ENCODE assay signal across 16 cellular contexts in the genomic region with DNA sequence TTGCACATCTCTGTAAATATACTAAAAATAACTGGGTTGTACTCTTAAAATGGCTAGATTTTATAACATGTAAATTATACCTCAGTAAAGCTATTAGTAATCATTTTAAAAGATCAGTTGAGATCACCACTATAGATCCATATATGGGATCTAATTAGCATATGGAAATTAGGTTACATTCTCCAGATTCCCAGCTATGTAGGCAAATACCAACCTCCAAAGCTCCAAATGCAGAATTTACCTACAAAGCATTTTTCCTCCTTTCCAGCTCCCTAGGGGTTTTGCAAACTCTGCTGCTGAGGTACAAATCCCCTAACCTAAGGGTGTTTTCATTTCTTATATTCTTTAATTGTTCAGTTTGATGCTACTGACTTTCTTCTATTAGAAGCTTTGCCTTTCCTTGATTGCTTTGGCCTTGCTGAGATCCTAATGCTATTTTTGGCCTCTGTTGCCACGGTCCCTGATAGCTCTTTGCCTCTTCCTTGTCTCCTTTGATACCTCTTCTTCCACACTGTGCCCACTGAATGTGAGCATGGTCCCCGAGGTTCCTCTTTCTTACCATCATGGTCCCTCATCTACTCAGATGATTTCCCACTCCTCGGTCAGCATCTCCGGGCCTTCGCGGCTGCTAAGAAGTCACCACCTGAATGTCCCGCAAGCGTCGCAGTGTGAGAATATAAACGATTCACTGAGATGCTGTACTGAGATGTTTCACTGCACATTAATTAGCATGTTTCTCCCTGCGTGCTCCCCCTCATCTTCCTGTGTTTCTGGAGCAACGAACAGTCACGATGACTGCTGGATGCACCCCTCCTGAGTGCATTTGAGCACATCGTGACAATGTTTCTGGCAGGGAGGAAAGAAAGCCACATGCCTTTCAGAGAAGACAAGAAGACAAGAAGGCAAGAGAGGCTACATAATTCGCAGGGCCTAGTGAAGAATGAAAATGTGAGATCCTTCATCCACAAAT.
"Had no signal": no experiment of that assay in that cellular context is flagged by ENCODE, and none has a peak within 500 bp of the region (broad histone marks: within the 10 kb centered on the region; RNA-seq: fewer than 3 reads in every experiment).

No MANE protein-coding gene starts in this region.

- H3K9ac ChIP-seq: neural progenitor cell had no signal

- H3K4me2 ChIP-seq: neural progenitor cell had no signal

- H3K4me3 Mint-ChIP-seq: activated naive CD4-positive, alpha-beta T cell treated with anti-CD3 and anti-CD28 coated beads, Interleukin-2, amount 10 ng/mL, durations not matched to agents 7 days and 5 days; central memory CD8-positive, alpha-beta T cell; neural progenitor cell had no signal

- H3K4me1 ChIP-seq: neural progenitor cell, pancreas, thyroid gland had no signal

- H3K36me3 ChIP-seq: neural progenitor cell, pancreas, thyroid gland, vagina had no signal

- DNase-seq: activated CD4-positive, alpha-beta T cell treated with anti-CD3 and anti-CD28 coated beads for 48 hours; activated CD8-positive, alpha-beta memory T cell treated with anti-CD3 and anti-CD28 coated beads for 24 hours; activated naive CD4-positive, alpha-beta T cell treated with anti-CD3 and anti-CD28 coated beads, Interleukin-2, amount 10 ng/mL, durations not matched to agents 7 days and 5 days; effector memory CD4-positive, alpha-beta T cell; kidney; midbrain; pancreas; stimulated activated CD4-positive, alpha-beta T cell treated with anti-CD3 and anti-CD28 coated beads, Interleukin-15, amount 100 ng/mL, for 24 hours; stimulated activated CD4-positive, alpha-beta T cell treated with anti-CD3 and anti-CD28 coated beads, Interleukin-4, amount 100 ng/mL, for 24 hours; T-helper 9 cell; thyroid gland had no signal

- ATAC-seq: pancreas had no signal

- H3K36me3 Mint-ChIP-seq: activated naive CD4-positive, alpha-beta T cell treated with anti-CD3 and anti-CD28 coated beads, Interleukin-2, amount 10 ng/mL, durations not matched to agents 7 days and 5 days; neural progenitor cell had no signal

- H3K27ac Mint-ChIP-seq: activated naive CD4-positive, alpha-beta T cell treated with anti-CD3 and anti-CD28 coated beads, Interleukin-2, amount 10 ng/mL, durations not matched to agents 7 days and 5 days; activated T-helper 2 cell treated with anti-CD3 and anti-CD28 coated beads, Interferon-gamma antibody, Interleukin-2, Interleukin-4, amounts not matched to agents 10 μg/mL and 5 μg/mL and 100 μg/mL, durations not matched to agents 14 hours and 24 hours and 36 hours; neural progenitor cell had no signal

- H3K4me3 ChIP-seq: neural progenitor cell, pancreas, thyroid gland, vagina had no signal

- H2AFZ ChIP-seq: neural progenitor cell had no signal

- H3K9me3 ChIP-seq: pancreas, thyroid gland, vagina had no signal

- H3K4me1 Mint-ChIP-seq: activated naive CD4-positive, alpha-beta T cell treated with anti-CD3 and anti-CD28 coated beads, Interleukin-2, amount 10 ng/mL, durations not matched to agents 7 days and 5 days; central memory CD8-positive, alpha-beta T cell had no signal

- FAIRE-seq: frontal cortex, kidney, pancreas had no signal

- H3K27me3 ChIP-seq: neural progenitor cell, pancreas, thyroid gland, vagina had no signal

- H3K9me3 Mint-ChIP-seq: activated naive CD4-positive, alpha-beta T cell treated with anti-CD3 and anti-CD28 coated beads, Interleukin-2, amount 10 ng/mL, durations not matched to agents 7 days and 5 days; activated T-helper 2 cell treated with anti-CD3 and anti-CD28 coated beads, Interferon-gamma antibody, Interleukin-2, Interleukin-4, amounts not matched to agents 10 μg/mL and 5 μg/mL and 100 μg/mL, durations not matched to agents 14 hours and 24 hours and 36 hours; central memory CD8-positive, alpha-beta T cell had no signal

- H3K27ac ChIP-seq: neural progenitor cell, pancreas, thyroid gland, vagina had no signal
